1 cellular context compared by ENCODE assay signal in the genomic region with DNA sequence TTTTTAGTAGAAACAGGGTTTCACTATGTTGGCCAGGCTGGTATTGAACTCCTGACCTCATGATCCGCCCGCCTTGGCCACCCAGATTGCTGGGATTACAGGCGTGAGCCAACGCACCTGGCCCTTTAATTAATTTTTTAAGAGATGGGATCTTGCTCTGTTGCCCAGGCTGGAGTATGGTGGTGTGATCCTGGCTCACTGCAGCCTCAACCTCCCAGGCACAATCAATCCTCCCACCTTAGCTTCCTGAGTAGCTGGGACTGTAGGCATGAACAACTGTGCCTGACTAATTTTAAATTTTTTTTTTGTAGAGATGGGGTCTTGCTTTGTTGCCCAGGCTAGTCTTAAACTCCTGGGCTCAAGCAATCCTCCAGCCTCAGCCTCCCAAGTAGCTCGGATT.
TF ChIP-seq lines count a peak whose summit lies in the region.

No MANE protein-coding gene starts in this region.

TF ChIP-seq in HepG2, 621 proteins besides CTCF, POLR2A, EP300 and RAD21:
- peak; percentile 84 for TF ChIP-seq ZNF121 (CRISPR knock-in tag; IDR thresholded peaks at IDR 0.05)
